ENCODE assay signal across 30 cellular contexts in genomic region chr19:19379527-19379926, GRCh38.
"Had no signal": no experiment of that assay in that cellular context is flagged by ENCODE, and none has a peak within 500 bp of the region (broad histone marks: within the 10 kb centered on the region; RNA-seq: fewer than 3 reads in every experiment).

No MANE protein-coding gene starts in this region.

- H3K27me3 Mint-ChIP-seq: activated CD4-positive, alpha-beta memory T cell treated with anti-CD3 and anti-CD28 coated beads, Interleukin-2, amount 10 ng/mL, durations not matched to agents 7 days and 5 days; activated CD4-positive, alpha-beta T cell treated with anti-CD3 and anti-CD28 coated beads, Interleukin-2, amount 10 ng/mL, durations not matched to agents 24 days and 14 days; activated naive CD8-positive, alpha-beta T cell treated with anti-CD3 and anti-CD28 coated beads, Interleukin-2, amount 10 ng/mL, durations not matched to agents 7 days and 5 days; activated T-cell treated with anti-CD3 and anti-CD28 coated beads, Interleukin-2, amount 50 U/mL, for 24 hours; central memory CD8-positive, alpha-beta T cell; effector memory CD8-positive, alpha-beta T cell; progenitor cell of endocrine pancreas; stimulated activated memory B cell treated with anti-CD40 and anti-IgM and Interleukin-4, amounts not matched to agents 10 μg/mL and 1 μg/mL and 100 μg/mL, for 72 hours; stimulated activated naive CD8-positive, alpha-beta T cell treated with anti-CD3 and anti-CD28 coated beads, Interleukin-15, amount 100 ng/mL, for 72 hours; T-helper 17 cell had no signal

- FAIRE-seq: bronchial epithelial cell, colon had no signal

- H3K4me2 ChIP-seq: smooth muscle cell had no signal

- H3K36me3 Mint-ChIP-seq: activated naive CD4-positive, alpha-beta T cell treated with anti-CD3 and anti-CD28 coated beads, Interleukin-2, amount 10 ng/mL, durations not matched to agents 7 days and 5 days; activated naive CD8-positive, alpha-beta T cell treated with anti-CD3 and anti-CD28 coated beads, Interleukin-2, amount 10 ng/mL, durations not matched to agents 7 days and 5 days; stimulated activated memory B cell treated with anti-CD40 and anti-IgM and Interleukin-4, amounts not matched to agents 10 μg/mL and 1 μg/mL and 100 μg/mL, for 72 hours had no signal

- H3K27me3 ChIP-seq: heart left ventricle, thyroid gland, upper lobe of right lung had no signal

- H3K27ac Mint-ChIP-seq: activated CD4-positive, alpha-beta memory T cell treated with anti-CD3 and anti-CD28 coated beads, Interleukin-2, amount 10 ng/mL, durations not matched to agents 7 days and 5 days; activated CD4-positive, alpha-beta T cell treated with anti-CD3 and anti-CD28 coated beads, Interleukin-2, amount 10 ng/mL, durations not matched to agents 24 days and 14 days; activated naive CD4-positive, alpha-beta T cell treated with anti-CD3 and anti-CD28 coated beads, Interleukin-2, amount 10 ng/mL, durations not matched to agents 7 days and 5 days; activated naive CD8-positive, alpha-beta T cell treated with anti-CD3 and anti-CD28 coated beads, Interleukin-2, amount 10 ng/mL, durations not matched to agents 7 days and 5 days; activated T-cell treated with anti-CD3 and anti-CD28 coated beads, Interleukin-2, amount 50 U/mL, for 24 hours; effector memory CD8-positive, alpha-beta T cell; nephron; progenitor cell of endocrine pancreas; stimulated activated memory B cell treated with anti-CD40 and anti-IgM and Interleukin-4, amounts not matched to agents 10 μg/mL and 1 μg/mL and 100 μg/mL, for 72 hours; stimulated activated naive CD8-positive, alpha-beta T cell treated with anti-CD3 and anti-CD28 coated beads, Interleukin-15, amount 100 ng/mL, for 72 hours; T-helper 17 cell had no signal

- DNase-seq: activated CD4-positive, alpha-beta memory T cell treated with anti-CD3 and anti-CD28 coated beads, Interleukin-2, amount 10 ng/mL, durations not matched to agents 7 days and 5 days; activated CD4-positive, alpha-beta T cell treated with anti-CD3 and anti-CD28 coated beads, Interleukin-2, amount 10 ng/mL, durations not matched to agents 24 days and 14 days; activated CD4-positive, CD25-positive, alpha-beta regulatory T cell treated with anti-CD3 and anti-CD28 coated beads, Interleukin-2, amount 50 U/mL, for 72 hours; activated CD8-positive, alpha-beta memory T cell treated with anti-CD3 and anti-CD28 coated beads, Interleukin-2, amount 50 U/mL, for 48 hours; activated gamma-delta T cell; activated naive CD4-positive, alpha-beta T cell treated with anti-CD3 and anti-CD28 coated beads, Interleukin-2, amount 10 ng/mL, durations not matched to agents 7 days and 5 days; activated naive CD8-positive, alpha-beta T cell treated with anti-CD3 and anti-CD28 coated beads, Interleukin-2, amount 10 ng/mL, durations not matched to agents 7 days and 5 days; activated T-cell treated with anti-CD3 and anti-CD28 coated beads, Interleukin-2, amount 50 U/mL, for 24 hours; effector memory CD8-positive, alpha-beta T cell; erythroblast; heart left ventricle; kidney glomerular epithelial cell; lower lobe of right lung; stimulated activated CD4-positive, alpha-beta T cell treated with anti-CD3 and anti-CD28 coated beads, Interleukin-1b, Interleukin-23, amount 100 ng/mL, for 48 hours; stimulated activated CD4-positive, alpha-beta T cell treated with anti-CD3 and anti-CD28 coated beads, Interleukin-4, amount 100 ng/mL, for 4 hours; stimulated activated CD8-positive, alpha-beta memory T cell treated with anti-CD3 and anti-CD28 coated beads, Interleukin-4, amount 100 ng/mL, for 48 hours; stimulated activated naive CD8-positive, alpha-beta T cell treated with anti-CD3 and anti-CD28 coated beads, Interleukin-15, amount 100 ng/mL, for 72 hours; substantia nigra; T-helper 17 cell; T1000; upper lobe of right lung had no signal

- H3K27ac ChIP-seq: heart left ventricle, lower lobe of right lung, upper lobe of right lung had no signal

- ATAC-seq: effector memory CD8-positive, alpha-beta T cell; heart left ventricle; left lobe of liver; lower lobe of right lung; stimulated activated memory B cell treated with anti-CD40 and anti-IgM and Interleukin-4, amounts not matched to agents 10 μg/mL and 1 μg/mL and 100 μg/mL, for 72 hours; stimulated activated naive CD8-positive, alpha-beta T cell treated with anti-CD3 and anti-CD28 coated beads, Interleukin-15, amount 100 ng/mL, for 72 hours; T-helper 17 cell; upper lobe of right lung had no signal

- H3K36me3 ChIP-seq: heart left ventricle, lower lobe of right lung, thyroid gland, upper lobe of right lung had no signal

- H3K9me3 ChIP-seq: heart left ventricle, lower lobe of right lung, thyroid gland, upper lobe of right lung had no signal

- H3K4me3 Mint-ChIP-seq: activated CD4-positive, alpha-beta memory T cell treated with anti-CD3 and anti-CD28 coated beads, Interleukin-2, amount 10 ng/mL, durations not matched to agents 7 days and 5 days; activated CD4-positive, alpha-beta T cell treated with anti-CD3 and anti-CD28 coated beads, Interleukin-2, amount 10 ng/mL, durations not matched to agents 24 days and 14 days; activated naive CD4-positive, alpha-beta T cell treated with anti-CD3 and anti-CD28 coated beads, Interleukin-2, amount 10 ng/mL, durations not matched to agents 7 days and 5 days; activated naive CD8-positive, alpha-beta T cell treated with anti-CD3 and anti-CD28 coated beads, Interleukin-2, amount 10 ng/mL, durations not matched to agents 7 days and 5 days; activated T-cell treated with anti-CD3 and anti-CD28 coated beads, Interleukin-2, amount 50 U/mL, for 24 hours; central memory CD8-positive, alpha-beta T cell; effector memory CD8-positive, alpha-beta T cell; nephron; stimulated activated memory B cell treated with anti-CD40 and anti-IgM and Interleukin-4, amounts not matched to agents 10 μg/mL and 1 μg/mL and 100 μg/mL, for 72 hours; stimulated activated naive CD8-positive, alpha-beta T cell treated with anti-CD3 and anti-CD28 coated beads, Interleukin-15, amount 100 ng/mL, for 72 hours; T-helper 17 cell had no signal

- H3K9me3 Mint-ChIP-seq: activated CD4-positive, alpha-beta memory T cell treated with anti-CD3 and anti-CD28 coated beads, Interleukin-2, amount 10 ng/mL, durations not matched to agents 7 days and 5 days; activated CD4-positive, alpha-beta T cell treated with anti-CD3 and anti-CD28 coated beads, Interleukin-2, amount 10 ng/mL, durations not matched to agents 24 days and 14 days; activated naive CD4-positive, alpha-beta T cell treated with anti-CD3 and anti-CD28 coated beads, Interleukin-2, amount 10 ng/mL, durations not matched to agents 7 days and 5 days; activated naive CD8-positive, alpha-beta T cell treated with anti-CD3 and anti-CD28 coated beads, Interleukin-2, amount 10 ng/mL, durations not matched to agents 7 days and 5 days; activated T-cell treated with anti-CD3 and anti-CD28 coated beads, Interleukin-2, amount 50 U/mL, for 24 hours; central memory CD8-positive, alpha-beta T cell; effector memory CD8-positive, alpha-beta T cell; stimulated activated memory B cell treated with anti-CD40 and anti-IgM and Interleukin-4, amounts not matched to agents 10 μg/mL and 1 μg/mL and 100 μg/mL, for 72 hours; stimulated activated naive CD8-positive, alpha-beta T cell treated with anti-CD3 and anti-CD28 coated beads, Interleukin-15, amount 100 ng/mL, for 72 hours had no signal

- H3K4me1 Mint-ChIP-seq: nephron had no signal

- H3K4me3 ChIP-seq: heart left ventricle, lower lobe of right lung, smooth muscle cell, thyroid gland, upper lobe of right lung had no signal
